9 cellular contexts compared by ENCODE assay signal in the genomic region with DNA sequence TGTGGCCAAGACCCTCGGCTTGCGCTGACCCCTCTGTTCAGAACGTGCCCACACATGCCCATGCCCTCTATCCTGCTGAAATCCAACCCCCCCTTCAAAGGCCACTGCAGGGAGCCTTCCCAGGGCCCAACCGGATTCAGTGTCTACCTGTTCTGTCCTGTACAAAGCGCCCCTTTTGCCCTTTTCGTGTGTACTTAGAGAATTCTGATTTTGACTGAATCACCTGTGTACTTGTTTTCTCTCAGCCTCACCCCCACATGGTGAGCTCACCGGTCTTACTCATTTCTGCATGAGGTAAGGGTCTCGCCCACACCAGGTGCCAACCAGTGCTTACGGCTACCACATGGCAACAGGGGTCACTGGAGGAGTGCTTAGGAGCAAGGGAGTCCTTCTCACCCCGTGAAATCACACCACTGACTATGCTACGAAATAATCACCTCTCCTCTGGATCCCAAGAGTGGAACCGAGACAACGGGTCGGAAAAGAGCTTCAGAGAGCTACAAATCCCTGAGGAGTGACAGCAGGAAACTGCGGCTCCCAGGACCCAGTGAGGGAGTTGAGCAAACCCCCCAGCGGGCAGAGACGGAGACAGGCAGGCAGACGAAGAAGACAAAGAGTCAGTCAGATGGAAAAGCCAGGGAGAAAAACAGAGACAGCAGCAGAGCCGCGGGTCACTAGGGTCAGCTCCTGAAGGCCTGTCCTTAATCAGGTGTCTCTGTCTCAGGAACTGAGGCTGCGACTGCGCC. TPM values are rescaled to one million over a fixed set of nuclear protein-coding genes. Genes with fewer than 3 reads are reported as not detected.
A peak's percentile ranks its signal among the peaks of the same experiment; 100 is the strongest.
DNase-seq lines count a peak whose midpoint lies in the region; ATAC-seq, FAIRE-seq and TF ChIP-seq lines count a peak whose summit lies in the region.
"Had no signal": no experiment of that assay in that cellular context is flagged by ENCODE, and none has a peak within 500 bp of the region (broad histone marks: within the 10 kb centered on the region; RNA-seq: fewer than 3 reads in every experiment).

No MANE protein-coding gene starts in this region.

- no peaks in the 10 kb centered on the region for H3K27me3 ChIP-seq in GM23338 (ENCODE audit: insufficient read depth)

- peaks cover 36% of the 10 kb centered on the region for H3K4me1 Mint-ChIP-seq in GM23338
- H3K4me1 Mint-ChIP-seq in effector memory CD8-positive, alpha-beta T cell (ENCODE audit: low read depth in 2 of 2): peaks cover 26 to 27% of the 10 kb centered on the region in 2 donors
- peaks cover 35% of the 10 kb centered on the region for H3K4me1 Mint-ChIP-seq in progenitor cell of endocrine pancreas (ENCODE audit: low read depth)

- H3K27me3 Mint-ChIP-seq in GM23338 (ENCODE audit: insufficient read depth, low read depth, poor library complexity) (peaks cover 16% of the 10 kb centered on the region), progenitor cell of endocrine pancreas (no peaks in the 10 kb centered on the region)
- H3K27me3 Mint-ChIP-seq in effector memory CD8-positive, alpha-beta T cell: peaks cover 14 to 22% of the 10 kb centered on the region in 2 donors

- H3K36me3 ChIP-seq in GM23338 (ENCODE audit: insufficient read depth): no peaks in the 10 kb centered on the region

- peak overlapping the region; percentile 34; the same call in 1 of the 2 replicates for H3K4me3 ChIP-seq in GM23338

- FAIRE-seq in GM12891 (lab: Jason Lieb, UNC): no peak

- H3K36me3 Mint-ChIP-seq in GM23338 (ENCODE audit: low read depth) (no peaks in the 10 kb centered on the region), progenitor cell of endocrine pancreas (ENCODE audit: insufficient read depth) (no peaks in the 10 kb centered on the region)
- peaks cover 3% of the 10 kb centered on the region for H3K36me3 Mint-ChIP-seq in effector memory CD8-positive, alpha-beta T cell (ENCODE audit: insufficient read depth)

- H3K9me3 Mint-ChIP-seq in GM23338 (no peaks in the 10 kb centered on the region), progenitor cell of endocrine pancreas (ENCODE audit: low read depth) (no peaks in the 10 kb centered on the region)
- H3K9me3 Mint-ChIP-seq in effector memory CD8-positive, alpha-beta T cell: no peaks in the 10 kb centered on the region

- no peaks in the 10 kb centered on the region for H4K20me1 ChIP-seq in GM23338 (replicated peaks; ENCODE audit: insufficient read depth)

- peaks cover 18% of the 10 kb centered on the region for H3K4me1 ChIP-seq in GM23338 (ENCODE audit: insufficient read depth)

- peaks cover 6% of the 10 kb centered on the region; the same call in 1 of the 2 replicates for H3F3A ChIP-seq in GM23338 (replicated peaks; ENCODE audit: low read depth)

- peak overlapping the region; percentile 70; the same call in 1 of the 2 replicates for H3K27ac ChIP-seq in GM23338 (ENCODE audit: low read depth)

- ATAC-seq in GM23338 (peak; percentile 9), GM19467 (IDR thresholded peaks at IDR 0.05; ENCODE audit: unreplicated experiment) (no peak)
- no peak for ATAC-seq in effector memory CD8-positive, alpha-beta T cell (replicated peaks)

- TF ChIP-seq CTCF in GM23338 (conservative IDR thresholded peaks at IDR 0.05; ENCODE audit: low read depth in 2 of 2): no peak
- no peak for TF ChIP-seq CTCF in progenitor cell of endocrine pancreas (IDR thresholded peaks at IDR 0.05; ENCODE audit: unreplicated experiment)

- TF ChIP-seq POLR2A in GM12891 (IDR thresholded peaks at IDR 0.05; ENCODE audit: low read depth, low read length): no peak

- H3K9me2 ChIP-seq in GM23338 (ENCODE audit: insufficient read depth): no peaks in the 10 kb centered on the region

- H3K27ac Mint-ChIP-seq in GM23338: peak overlapping the region; percentile 62
- H3K27ac Mint-ChIP-seq in effector memory CD8-positive, alpha-beta T cell: peak overlapping the region; percentile 45 to 86
- peak overlapping the region; percentile 97 for H3K27ac Mint-ChIP-seq in progenitor cell of endocrine pancreas

- H3K4me3 Mint-ChIP-seq in GM23338: peak overlapping the region; percentile 57; the same call in 2 of the 3 replicates
- H3K4me3 Mint-ChIP-seq in effector memory CD8-positive, alpha-beta T cell: no peak overlapping the region
- no peak overlapping the region for H3K4me3 Mint-ChIP-seq in progenitor cell of endocrine pancreas (ENCODE audit: low read depth)

- H3K79me2 ChIP-seq in GM23338 (replicated peaks; ENCODE audit: insufficient read depth): no peaks in the 10 kb centered on the region

- DNase-seq in GM23338 (ENCODE audit: low spot score): peak; percentile 57
- DNase-seq in SHP77 treated with DMSO at 0.1 percent for 48 hours (lab: John Stamatoyannopoulos, UW): peak; percentile 83
- no peak for DNase-seq in effector memory CD8-positive, alpha-beta T cell
- no peak for DNase-seq in progenitor cell of endocrine pancreas (ENCODE audit: low spot score, unreplicated experiment)
- no peak for DNase-seq in superior temporal gyrus (ENCODE audit: extremely low spot score)
- no peak for DNase-seq in GM12891 (ENCODE audit: insufficient read length, low spot score)
- DNase-seq in HUDEP-2 (lab: John Stamatoyannopoulos, UW; ENCODE audit: unreplicated experiment in 76 of 76): no peak

- H2AFZ ChIP-seq in GM23338: peak overlapping the region; percentile 67

- H3K4me2 ChIP-seq in GM23338: peak overlapping the region; percentile 74

TF ChIP-seq in GM23338, 12 proteins besides CTCF, POLR2A, EP300 and RAD21 (continues in another document):
- TF ChIP-seq ZNF331 (CRISPR knock-in tag; IDR thresholded peaks at IDR 0.05; ENCODE audit: low read depth): no peak
- TF ChIP-seq, protein P1, sequence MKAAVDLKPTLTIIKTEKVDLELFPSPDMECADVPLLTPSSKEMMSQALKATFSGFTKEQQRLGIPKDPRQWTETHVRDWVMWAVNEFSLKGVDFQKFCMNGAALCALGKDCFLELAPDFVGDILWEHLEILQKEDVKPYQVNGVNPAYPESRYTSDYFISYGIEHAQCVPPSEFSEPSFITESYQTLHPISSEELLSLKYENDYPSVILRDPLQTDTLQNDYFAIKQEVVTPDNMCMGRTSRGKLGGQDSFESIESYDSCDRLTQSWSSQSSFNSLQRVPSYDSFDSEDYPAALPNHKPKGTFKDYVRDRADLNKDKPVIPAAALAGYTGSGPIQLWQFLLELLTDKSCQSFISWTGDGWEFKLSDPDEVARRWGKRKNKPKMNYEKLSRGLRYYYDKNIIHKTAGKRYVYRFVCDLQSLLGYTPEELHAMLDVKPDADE (IDR thresholded peaks at IDR 0.05): no peak

TF ChIP-seq in GM12891, 5 proteins besides CTCF, POLR2A, EP300 and RAD21:
- TF ChIP-seq SPI1 (IDR thresholded peaks at IDR 0.05; ENCODE audit: low read depth, low read length) (no peak), TAF1 (IDR thresholded peaks at IDR 0.05; ENCODE audit: low read depth, low read length) (no peak), PAX5 (IDR thresholded peaks at IDR 0.05; ENCODE audit: insufficient read depth, low read length, severe bottlenecking) (no peak), POU2F2 (IDR thresholded peaks at IDR 0.05; ENCODE audit: low read depth, low read length) (no peak), POLR2AphosphoS5 (IDR thresholded peaks at IDR 0.05; ENCODE audit: low read depth, low read length) (no peak)

RNA-seq across cellular contexts. Expression of a gene that starts 2.1 kb away (rescaled TPM):
- 0.66 TPM in 1 of 2 replicates, not detected in the other for total RNA-seq in GM23338 (2014; rRNA removed; shearing (Covaris generic))
- 0.89 and 1.1 TPM in 2 replicates for polyA plus RNA-seq in GM23338 (2016; fragmentation: Nextera tagmentation; extraction: Ambion mirVana)
- total RNA-seq in progenitor cell of endocrine pancreas: 0.36 and 1.6 TPM in 2 replicates
- polyA plus RNA-seq in GM12891 (2012; ENCODE audit: low read depth, missing spikeins): 0.87 TPM

RNA-seq across cellular contexts. Expression of a gene that starts 18.7 kb away (rescaled TPM):
- not detected in 2 replicates for total RNA-seq in GM23338 (2014; rRNA removed; shearing (Covaris generic))
- polyA plus RNA-seq in GM23338 (2016; fragmentation: Nextera tagmentation; extraction: Ambion mirVana): not detected in 2 replicates
- total RNA-seq in progenitor cell of endocrine pancreas: 0.46 and 1.5 TPM in 2 replicates
- polyA plus RNA-seq in GM12891 (2012; ENCODE audit: low read depth, missing spikeins): 0.28 TPM
- total RNA-seq: mononuclear cell had no signal

RNA-seq across cellular contexts. Expression of a gene that starts 22.2 kb away (rescaled TPM):
- total RNA-seq in GM23338 (2014; rRNA removed; shearing (Covaris generic)): 8.2 and 14.2 TPM in 2 replicates
- 34.6 and 36.0 TPM in 2 replicates for polyA plus RNA-seq in GM23338 (2016; fragmentation: Nextera tagmentation; extraction: Ambion mirVana)
- total RNA-seq in progenitor cell of endocrine pancreas: 7.6 and 11.1 TPM in 2 replicates
- polyA plus RNA-seq in GM12891 (2012; ENCODE audit: low read depth, missing spikeins): 38.4 TPM

RNA-seq across cellular contexts. Expression of a gene that starts 27.1 kb away (rescaled TPM):
- total RNA-seq in GM23338 (2014; rRNA removed; shearing (Covaris generic)): not detected in 2 replicates
- polyA plus RNA-seq in GM23338 (2016; fragmentation: Nextera tagmentation; extraction: Ambion mirVana): 0.47 TPM in 1 of 2 replicates, not detected in the other
- not detected in 2 replicates for total RNA-seq in progenitor cell of endocrine pancreas
- polyA plus RNA-seq in GM12891 (2012; ENCODE audit: low read depth, missing spikeins): 0.47 TPM
- total RNA-seq: mononuclear cell had no signal

RNA-seq across cellular contexts. Expression of a gene that starts 32.0 kb away (rescaled TPM):
- 7.3 and 9.4 TPM in 2 replicates for total RNA-seq in GM23338 (2014; rRNA removed; shearing (Covaris generic))
- 77.5 and 98.0 TPM in 2 replicates for polyA plus RNA-seq in GM23338 (2016; fragmentation: Nextera tagmentation; extraction: Ambion mirVana)
- total RNA-seq in progenitor cell of endocrine pancreas: 12.5 and 14.8 TPM in 2 replicates
- polyA plus RNA-seq in GM12891 (2012; ENCODE audit: low read depth, missing spikeins): 21.7 TPM

Comparison
In these comparisons a context has a peak if more than half of its experiments do, and no peak if none do; other contexts are left out.
1. DNase-seq: peak in GM23338 (single experiment) and SHP77 treated with DMSO at 0.1 percent for 48 hours (single experiment); none in effector memory CD8-positive, alpha-beta T cell (0 of 3), progenitor cell of endocrine pancreas (single experiment), superior temporal gyrus (single experiment), GM12891 (single experiment) and HUDEP-2 (0 of 76).
2. Peak in every context shown above with its lines, with median percentiles within 50 percentile points of each other: H3K27ac Mint-ChIP-seq.